In the genomic region with DNA sequence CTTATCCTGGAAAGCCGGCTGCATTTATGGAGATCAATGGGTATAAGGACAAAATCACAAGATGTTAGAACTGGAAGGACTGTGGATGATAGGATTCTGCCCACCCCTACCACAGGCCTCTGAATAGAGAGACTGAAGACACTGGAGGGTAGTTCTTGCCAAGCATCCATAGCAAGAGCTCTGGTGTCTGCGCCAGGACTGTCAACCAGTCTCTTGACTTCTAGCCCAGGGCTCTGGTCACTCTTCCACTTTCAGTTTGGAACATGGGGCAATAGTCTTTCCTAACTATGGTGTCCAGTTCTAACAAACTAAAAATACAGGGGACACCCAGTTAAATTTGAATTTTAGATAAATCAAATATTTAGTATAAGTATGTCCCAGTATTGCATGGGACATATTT, we compare ENCODE assay signal across 22 cellular contexts. TPM values are rescaled to one million over a fixed set of nuclear protein-coding genes. Genes with fewer than 3 reads are reported as not detected.
DNase-seq lines count a peak whose midpoint lies in the region; ATAC-seq and TF ChIP-seq lines count a peak whose summit lies in the region.
"Had no signal": no experiment of that assay in that cellular context is flagged by ENCODE, and none has a peak within 500 bp of the region (broad histone marks: within the 10 kb centered on the region; RNA-seq: fewer than 3 reads in every experiment).

No MANE protein-coding gene starts in this region.

- no peak for ATAC-seq in activated naive CD8-positive, alpha-beta T cell treated with anti-CD3 and anti-CD28 coated beads, Interleukin-2, amount 50 U/mL, for 24 hours
- ATAC-seq in gastroesophageal sphincter: peak; percentile 30
- ATAC-seq in body of pancreas: no peak
- ATAC-seq: activated T-cell treated with anti-CD3 and anti-CD28 coated beads, Interleukin-2, amount 50 U/mL, for 4 hours; naive thymus-derived CD4-positive, alpha-beta T cell; pancreas had no signal

- H3K9me3 ChIP-seq in gastroesophageal sphincter: no peaks in the 10 kb centered on the region
- no peaks in the 10 kb centered on the region for H3K9me3 ChIP-seq in smooth muscle cell (replicated peaks; ENCODE audit: low read depth)
- no peaks in the 10 kb centered on the region for H3K9me3 ChIP-seq in body of pancreas
- H3K9me3 ChIP-seq: pancreas, SJSA1 had no signal

- no peak for TF ChIP-seq EP300 in gastroesophageal sphincter (IDR thresholded peaks at IDR 0.05)

- H4K20me1 ChIP-seq in smooth muscle cell (ENCODE audit: low read depth): peaks cover 100% of the 10 kb centered on the region

- H3K4me3 ChIP-seq in gastroesophageal sphincter (no peak overlapping the region), smooth muscle cell (no peak overlapping the region), body of pancreas (no peak overlapping the region)
- H3K4me3 ChIP-seq: pancreas, SJSA1 had no signal

- peak overlapping the region; percentile 33 for H3K27ac Mint-ChIP-seq in activated naive CD8-positive, alpha-beta T cell treated with anti-CD3 and anti-CD28 coated beads, Interleukin-2, amount 50 U/mL, for 24 hours
- H3K27ac Mint-ChIP-seq in activated naive CD8-positive, alpha-beta T cell treated with anti-CD3 and anti-CD28 coated beads for 36 hours: no peak overlapping the region
- H3K27ac Mint-ChIP-seq in nephron progenitor cell: no peak overlapping the region
- H3K27ac Mint-ChIP-seq: activated B cell treated with CpG ODN at 0.5 μM for 24 hours, endodermal cell, type B pancreatic cell had no signal

- DNase-seq in activated naive CD8-positive, alpha-beta T cell treated with anti-CD3 and anti-CD28 coated beads, Interleukin-2, amount 50 U/mL, for 24 hours: no peak
- DNase-seq in activated naive CD8-positive, alpha-beta T cell treated with anti-CD3 and anti-CD28 coated beads for 36 hours: no peak
- peak; percentile 28 for DNase-seq in OCI-M1 (lab: John Stamatoyannopoulos, UW)
- no peak for DNase-seq in smooth muscle cell (lab: John Stamatoyannopoulos, UW; ENCODE audit: unreplicated experiment)
- DNase-seq in body of pancreas: no peak
- DNase-seq in nephron progenitor cell: no peak
- DNase-seq in hepatic stellate cell (ENCODE audit: low spot score): no peak
- DNase-seq: activated B cell treated with CpG ODN at 0.5 μM for 24 hours; activated CD8-positive, alpha-beta T cell treated with anti-CD3 and anti-CD28 coated beads for 36 hours; activated naive CD4-positive, alpha-beta T cell treated with anti-CD3 and anti-CD28 coated beads, Interleukin-2, amount 50 U/mL, for 16 hours; activated T-cell treated with anti-CD3 and anti-CD28 coated beads, Interleukin-2, amount 50 U/mL, for 4 hours; endodermal cell; Kasumi-1; naive thymus-derived CD4-positive, alpha-beta T cell; NCI-H2107; NCI-H526 treated with DMSO at 0.1 percent for 48 hours; pancreas; stimulated activated CD4-positive, alpha-beta T cell treated with anti-CD3 and anti-CD28 coated beads, Interleukin-2, amount 100 ng/mL, for 48 hours had no signal

- H3K4me1 Mint-ChIP-seq in activated naive CD8-positive, alpha-beta T cell treated with anti-CD3 and anti-CD28 coated beads, Interleukin-2, amount 50 U/mL, for 24 hours: peaks cover 65% of the 10 kb centered on the region
- peaks cover 75% of the 10 kb centered on the region for H3K4me1 Mint-ChIP-seq in activated naive CD8-positive, alpha-beta T cell treated with anti-CD3 and anti-CD28 coated beads for 36 hours
- H3K4me1 Mint-ChIP-seq in nephron progenitor cell: peaks cover 58% of the 10 kb centered on the region

- peak overlapping the region; percentile 25 for H3K4me2 ChIP-seq in smooth muscle cell

- TF ChIP-seq CTCF in gastroesophageal sphincter (IDR thresholded peaks at IDR 0.05): no peak
- no peak for TF ChIP-seq CTCF in smooth muscle cell (IDR thresholded peaks at IDR 0.05; ENCODE audit: borderline replicate concordance, insufficient read depth, poor library complexity, severe bottlenecking)
- no peak for TF ChIP-seq CTCF in body of pancreas (IDR thresholded peaks at IDR 0.05)
- no peak for TF ChIP-seq CTCF in nephron progenitor cell (IDR thresholded peaks at IDR 0.05)

- no peak overlapping the region for H3K4me3 Mint-ChIP-seq in activated naive CD8-positive, alpha-beta T cell treated with anti-CD3 and anti-CD28 coated beads, Interleukin-2, amount 50 U/mL, for 24 hours
- H3K4me3 Mint-ChIP-seq in activated naive CD8-positive, alpha-beta T cell treated with anti-CD3 and anti-CD28 coated beads for 36 hours: no peak overlapping the region
- no peak overlapping the region for H3K4me3 Mint-ChIP-seq in nephron progenitor cell
- H3K4me3 Mint-ChIP-seq: activated B cell treated with CpG ODN at 0.5 μM for 24 hours; activated CD8-positive, alpha-beta T cell treated with anti-CD3 and anti-CD28 coated beads for 36 hours; activated T-cell treated with anti-CD3 and anti-CD28 coated beads, Interleukin-2, amount 50 U/mL, for 4 hours; endodermal cell; stimulated activated naive CD8-positive, alpha-beta T cell treated with anti-CD3 and anti-CD28 coated beads, Interleukin-15, Interleukin-2, amounts not matched to agents 100 ng/mL and 50 ng/mL, for 24 hours; type B pancreatic cell had no signal

- no peak overlapping the region for H3K9ac ChIP-seq in smooth muscle cell (ENCODE audit: low read depth)

- no peak overlapping the region for H2AFZ ChIP-seq in smooth muscle cell (ENCODE audit: low read depth)

- intact Hi-C loops in body of pancreas (cut with DNase I): no loop called here

- H3K79me2 ChIP-seq in smooth muscle cell (ENCODE audit: low read depth): peaks cover 100% of the 10 kb centered on the region

- WGBS in gastroesophageal sphincter (ENCODE audit: low coverage in 1 of 2), 2 donors: 63 to 88% methylated on average over 1 to 2 of the region's 2 CpGs
- 98% methylated on average over 2 of the region's 2 CpGs for WGBS in smooth muscle cell (ENCODE audit: low lambda C conversion rate)
- 81 to 88% methylated on average over 2 of the region's 2 CpGs for WGBS in body of pancreas, 2 donors

- H3K27ac ChIP-seq in gastroesophageal sphincter (no peak overlapping the region), smooth muscle cell (ENCODE audit: low read depth) (peak overlapping the region; percentile 9), body of pancreas (peak overlapping the region in 1 of 4 donors; percentile 6)
- H3K27ac ChIP-seq: pancreas, SJSA1 had no signal

- no peaks in the 10 kb centered on the region for H3F3A ChIP-seq in smooth muscle cell (ENCODE audit: low read depth)

- H3K4me1 ChIP-seq in gastroesophageal sphincter (peaks cover 4 to 88% (median 44%) of the 10 kb centered on the region in 3 donors), smooth muscle cell (ENCODE audit: low read depth) (peaks cover 23% of the 10 kb centered on the region), body of pancreas (peaks cover 82% of the 10 kb centered on the region)

- H3K9me3 Mint-ChIP-seq in activated naive CD8-positive, alpha-beta T cell treated with anti-CD3 and anti-CD28 coated beads, Interleukin-2, amount 50 U/mL, for 24 hours: no peaks in the 10 kb centered on the region
- no peaks in the 10 kb centered on the region for H3K9me3 Mint-ChIP-seq in activated naive CD8-positive, alpha-beta T cell treated with anti-CD3 and anti-CD28 coated beads for 36 hours
- H3K9me3 Mint-ChIP-seq in nephron progenitor cell: no peaks in the 10 kb centered on the region
- H3K9me3 Mint-ChIP-seq: activated B cell treated with CpG ODN at 0.5 μM for 24 hours; activated CD8-positive, alpha-beta T cell treated with anti-CD3 and anti-CD28 coated beads for 36 hours; activated T-cell treated with anti-CD3 and anti-CD28 coated beads, Interleukin-2, amount 50 U/mL, for 4 hours; endodermal cell; naive thymus-derived CD4-positive, alpha-beta T cell; stimulated activated naive CD8-positive, alpha-beta T cell treated with anti-CD3 and anti-CD28 coated beads, Interleukin-15, Interleukin-2, amounts not matched to agents 100 ng/mL and 50 ng/mL, for 24 hours; type B pancreatic cell had no signal

- TF ChIP-seq POLR2A in gastroesophageal sphincter (IDR thresholded peaks at IDR 0.05) (no peak), body of pancreas (IDR thresholded peaks at IDR 0.05) (no peak)

- H3K27me3 Mint-ChIP-seq in activated naive CD8-positive, alpha-beta T cell treated with anti-CD3 and anti-CD28 coated beads, Interleukin-2, amount 50 U/mL, for 24 hours: no peaks in the 10 kb centered on the region
- no peaks in the 10 kb centered on the region for H3K27me3 Mint-ChIP-seq in activated naive CD8-positive, alpha-beta T cell treated with anti-CD3 and anti-CD28 coated beads for 36 hours
- H3K27me3 Mint-ChIP-seq in nephron progenitor cell (ENCODE audit: low read depth, poor library complexity): no peaks in the 10 kb centered on the region
- H3K27me3 Mint-ChIP-seq: activated B cell treated with CpG ODN at 0.5 μM for 24 hours; activated CD8-positive, alpha-beta T cell treated with anti-CD3 and anti-CD28 coated beads for 36 hours; naive thymus-derived CD4-positive, alpha-beta T cell; stimulated activated naive CD8-positive, alpha-beta T cell treated with anti-CD3 and anti-CD28 coated beads, Interleukin-15, Interleukin-2, amounts not matched to agents 100 ng/mL and 50 ng/mL, for 24 hours; type B pancreatic cell had no signal

- peaks cover 16% of the 10 kb centered on the region for H3K36me3 Mint-ChIP-seq in activated naive CD8-positive, alpha-beta T cell treated with anti-CD3 and anti-CD28 coated beads, Interleukin-2, amount 50 U/mL, for 24 hours (ENCODE audit: low read depth)
- peaks cover 27% of the 10 kb centered on the region for H3K36me3 Mint-ChIP-seq in activated naive CD8-positive, alpha-beta T cell treated with anti-CD3 and anti-CD28 coated beads for 36 hours
- peaks cover 6% of the 10 kb centered on the region for H3K36me3 Mint-ChIP-seq in nephron progenitor cell (ENCODE audit: low read depth)
- H3K36me3 Mint-ChIP-seq: naive thymus-derived CD4-positive, alpha-beta T cell had no signal

- no peaks in the 10 kb centered on the region for H3K27me3 ChIP-seq in gastroesophageal sphincter
- no peaks in the 10 kb centered on the region for H3K27me3 ChIP-seq in smooth muscle cell (ENCODE audit: low read depth)
- H3K27me3 ChIP-seq in body of pancreas: no peaks in the 10 kb centered on the region
- H3K27me3 ChIP-seq: pancreas, SJSA1 had no signal

- H3K36me3 ChIP-seq in gastroesophageal sphincter (no peaks in the 10 kb centered on the region), smooth muscle cell (ENCODE audit: low read depth) (no peaks in the 10 kb centered on the region), body of pancreas (replicated peaks in 1 of 2; ENCODE audit: insufficient read depth in 1 of 2, low read depth in 2 of 2) (no peaks in the 10 kb centered on the region)
- H3K36me3 ChIP-seq: pancreas had no signal

RNA-seq across cellular contexts. Expression of a gene that starts 23.4 kb away (rescaled TPM):
- total RNA-seq in activated naive CD8-positive, alpha-beta T cell treated with anti-CD3 and anti-CD28 coated beads for 36 hours: 100 to 1,000 TPM; 285 to 292 TPM
- total RNA-seq in gastroesophageal sphincter: 100 to 1,000 TPM in 1 of 4 donors, 10 to 100 TPM in 3; 64.6 to 118 (median 80.1) TPM
- 44.1 and 44.9 TPM in 2 replicates for total RNA-seq in smooth muscle cell
- polyA plus RNA-seq in smooth muscle cell: 31.3 and 47.4 TPM in 2 replicates
- total RNA-seq in body of pancreas: 100 to 1,000 TPM in 1 of 2 donors, 10 to 100 TPM in 1; 96.2 to 151 TPM
